In the genomic region with DNA sequence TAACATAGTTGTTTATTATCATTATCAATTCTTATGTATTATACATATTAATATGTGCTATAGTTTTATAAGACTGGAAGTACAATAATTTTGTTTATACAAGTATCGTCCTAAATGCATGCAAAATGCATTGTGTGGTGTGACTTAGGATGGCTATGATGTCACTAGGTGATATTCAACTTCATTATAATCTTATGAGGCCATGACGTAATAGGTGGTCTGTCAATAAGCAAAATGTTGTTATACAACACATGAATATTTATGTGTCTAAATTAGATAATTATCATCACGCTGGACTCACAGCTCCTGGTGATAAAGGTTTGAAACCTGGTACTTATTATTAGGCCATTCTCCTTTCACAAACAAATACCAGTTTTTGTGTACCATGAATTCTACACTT, we compare ENCODE assay signal across 34 cellular contexts.
"Had no signal": no experiment of that assay in that cellular context is flagged by ENCODE, and none has a peak within 500 bp of the region (broad histone marks: within the 10 kb centered on the region; RNA-seq: fewer than 3 reads in every experiment).

No MANE protein-coding gene starts in this region.

- H3K9me3 ChIP-seq: MG63 had no signal

- H3K4me3 ChIP-seq: MG63 had no signal

- DNase-seq: Karpas-422, Kasumi-1, MG63, MM.1S, MV-4-11, NCI-H1048, NCI-H1092, NCI-H1092 treated with DMSO at 0.1 percent for 48 hours, NCI-H1105, NCI-H1105 treated with DMSO at 0.1 percent for 48 hours, NCI-H1417, NCI-H1417 treated with DMSO at 0.1 percent for 48 hours, NCI-H1436, NCI-H1436 treated with DMSO at 0.1 percent for 48 hours, NCI-H146, NCI-H1694, NCI-H1694 treated with DMSO at 0.1 percent for 48 hours, NCI-H187, NCI-H187 treated with DMSO at 0.1 percent for 48 hours, NCI-H1930, NCI-H2029, NCI-H2029 treated with DMSO at 0.1 percent for 48 hours, NCI-H2081, NCI-H2081 treated with DMSO at 0.1 percent for 48 hours, NCI-H2107, NCI-H2171, NCI-H2171 treated with DMSO at 0.1 percent for 48 hours, NCI-H2227 treated with DMSO at 0.1 percent for 48 hours, NCI-H226, NCI-H345, NCI-H446, NCI-H446 treated with DMSO at 0.1 percent for 48 hours, NCI-H510A, NCI-H510A treated with DMSO at 0.1 percent for 48 hours had no signal

- H3K36me3 ChIP-seq: MG63 had no signal

- H3K27me3 ChIP-seq: MG63 had no signal
